In the genomic region with DNA sequence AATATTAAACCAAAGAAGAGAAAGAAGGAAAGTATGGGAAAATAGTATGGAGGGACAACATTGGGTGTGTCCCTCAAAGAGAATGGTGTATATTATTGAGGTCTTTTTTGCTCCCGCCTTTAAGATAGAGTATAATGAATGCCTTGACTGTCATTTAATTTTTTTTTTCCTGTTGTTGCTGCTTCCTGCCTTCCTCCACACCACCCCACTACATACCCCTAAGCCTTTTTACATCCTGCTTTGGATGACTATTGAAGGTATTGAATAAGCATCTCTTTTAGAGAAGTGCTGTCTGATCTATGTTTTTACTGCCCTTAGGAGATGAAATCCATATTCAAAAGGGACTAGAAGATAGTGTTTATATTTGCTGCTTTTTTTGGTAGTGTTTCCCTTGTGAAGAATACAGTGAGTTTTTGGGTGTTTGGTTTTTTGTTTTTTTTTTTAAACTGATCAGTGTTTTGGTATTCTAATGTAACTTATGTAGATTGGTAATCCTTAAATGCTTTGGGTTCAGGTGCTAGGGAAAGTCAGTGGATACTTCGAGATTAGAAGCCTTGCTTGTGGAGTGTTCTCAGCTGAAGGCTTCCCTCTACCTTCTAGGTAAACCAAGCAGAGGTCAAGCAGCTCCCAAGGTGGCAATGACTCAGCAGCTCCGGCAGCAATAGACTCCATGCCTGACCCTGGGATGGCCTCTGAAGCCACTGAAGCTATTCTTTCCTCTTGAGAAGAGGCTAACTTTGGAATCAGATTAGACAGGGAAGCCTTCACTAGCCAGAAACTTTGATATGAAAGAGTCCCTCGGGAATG, we compare ENCODE assay signal across 13 cellular contexts. TPM values are rescaled to one million over a fixed set of nuclear protein-coding genes. Genes with fewer than 3 reads are reported as not detected.
DNase-seq lines count a peak whose midpoint lies in the region; ATAC-seq and TF ChIP-seq lines count a peak whose summit lies in the region.
"Had no signal": no experiment of that assay in that cellular context is flagged by ENCODE, and none has a peak within 500 bp of the region (broad histone marks: within the 10 kb centered on the region; RNA-seq: fewer than 3 reads in every experiment).

No MANE protein-coding gene starts in this region.

- peak overlapping the region; percentile 10 for H3K9ac ChIP-seq in mammary epithelial cell (ENCODE audit: insufficient read depth, low read length)
- H3K9ac ChIP-seq: BLaER1 treated with 17β-estradiol and CSF1 and Interleukin-3, amounts not matched to agents 10 nM and 100 nM; KMS-11 had no signal

- H3K79me2 ChIP-seq in mammary epithelial cell (ENCODE audit: insufficient read depth, low read length), result peaks cover 48% of the 10 kb centered on the region

- H3K4me2 ChIP-seq in mammary epithelial cell (ENCODE audit: insufficient read depth, low read depth, low read length), result peak overlapping the region; percentile 96
- H3K4me2 ChIP-seq: KMS-11 had no signal

- peak overlapping the region; percentile 56 for H2AFZ ChIP-seq in mammary epithelial cell (ENCODE audit: low read depth, low read length)

- DNase-seq in A172 (ENCODE audit: low spot score) (peak; percentile 60), HK-2 (ENCODE audit: unreplicated experiment) (peak; percentile 34), mammary epithelial cell (peak; percentile 55), kidney tubule cell (ENCODE audit: low spot score) (peak; percentile 70), D341Med (ENCODE audit: low spot score) (no peak), GM19238 (ENCODE audit: insufficient read length, low spot score) (no peak), DMS114 treated with DMSO at 0.1 percent for 48 hours (lab: John Stamatoyannopoulos, UW; ENCODE audit: unreplicated experiment) (no peak)
- DNase-seq: natural killer cell; stimulated activated naive CD4-positive, alpha-beta T cell; T1000 had no signal

- H3K4me1 ChIP-seq in mammary epithelial cell (ENCODE audit: insufficient read depth, low read length), result peaks cover 36% of the 10 kb centered on the region

- CTCF ChIA-PET in mammary epithelial cell (lab: Charles Lee; ENCODE audit: low non-redundant PET), result no interaction called here

- H3K36me3 ChIP-seq in mammary epithelial cell (ENCODE audit: insufficient read depth, low read length), result no peaks in the 10 kb centered on the region
- H3K36me3 ChIP-seq: BLaER1 treated with 17β-estradiol and CSF1 and Interleukin-3, amounts not matched to agents 10 nM and 100 nM had no signal

- BruUV-seq in mammary epithelial cell (replicated peaks; lab: Mats Ljungman, UMichigan), result no TSS peak

- no peaks in the 10 kb centered on the region for H3K9me3 ChIP-seq in mammary epithelial cell (replicated peaks; ENCODE audit: insufficient read depth, low read length)
- H3K9me3 ChIP-seq: BLaER1 treated with 17β-estradiol and CSF1 and Interleukin-3, amounts not matched to agents 10 nM and 100 nM had no signal

- H3K27me3 ChIP-seq in mammary epithelial cell (ENCODE audit: insufficient read depth, low read length), result no peaks in the 10 kb centered on the region

- no peaks in the 10 kb centered on the region for H4K20me1 ChIP-seq in mammary epithelial cell (ENCODE audit: insufficient read depth, low read length)

- intact Hi-C loops in mammary epithelial cell (cut with micrococcal nuclease), result loop anchor here (5.0 kb wide), 2 partner anchors 139 to 256 kb away; a partner anchor contains a TSS

- in situ Hi-C loops in mammary epithelial cell (cut with MboI; ENCODE audit: low sequenced_read_pairs in 2 of 2), result loop anchor here in 1 of 2 donors (10.0 kb wide), 2 partner anchors 184 to 244 kb away; no protein-coding TSS in a partner anchor

- dilution Hi-C loops in mammary epithelial cell (cut with HindIII; ENCODE audit: low sequenced_read_pairs), result no loop called here

- H3K4me3 ChIP-seq in mammary epithelial cell (replicated peaks in 1 of 3; ENCODE audit: insufficient read depth in 1 of 3, low read depth in 2 of 3, low read length in 3 of 3), result peak overlapping the region in 2 of 3 experiments; percentile 29 to 79
- H3K4me3 ChIP-seq: BLaER1 treated with 17β-estradiol and CSF1 and Interleukin-3, amounts not matched to agents 10 nM and 100 nM had no signal

- TF ChIP-seq CTCF in mammary epithelial cell (conservative IDR thresholded peaks at IDR 0.05 in 1 of 2, IDR thresholded peaks at IDR 0.05 in 1 of 2; ENCODE audit: extremely low read depth in 1 of 2, insufficient read depth in 1 of 2, low read depth in 1 of 2, low read length in 2 of 2), result no peak

- no peak for ATAC-seq in activated CD4-positive, CD25-positive, alpha-beta regulatory T cell treated with anti-CD3 and anti-CD28 coated beads, Interleukin-2, amount 50 U/mL, for 24 hours
- ATAC-seq: natural killer cell had no signal

- 4% methylated on average over 4 of the region's 4 CpGs for WGBS in mammary epithelial cell (ENCODE audit: low coverage, missing lambda C conversion rate)

- no peak overlapping the region for H3K27ac ChIP-seq in mammary epithelial cell (ENCODE audit: insufficient read depth, low read depth, low read length)
- H3K27ac ChIP-seq: BLaER1 treated with 17β-estradiol and CSF1 and Interleukin-3, amounts not matched to agents 10 nM and 100 nM; KMS-11 had no signal

RNA-seq across cellular contexts. Expression of a gene that starts 5.0 kb away (rescaled TPM):
- 8.6 and 10.8 TPM in 2 replicates for total RNA-seq in A172 (2014; rRNA removed; shearing (Covaris generic))
- total RNA-seq in mammary epithelial cell, result 10 to 100 TPM; 21.6 to 66.5 TPM
- 13.7 TPM for polyA plus RNA-seq in mammary epithelial cell
- polyA minus RNA-seq in mammary epithelial cell, result 9.8 TPM

RNA-seq across cellular contexts. Expression of a gene that starts 34.4 kb away (rescaled TPM):
- not detected in 2 replicates for total RNA-seq in A172 (2014; rRNA removed; shearing (Covaris generic))
- under 1 TPM in 1 of 2 donors, not detected in 1; under 0.01 TPM for total RNA-seq in mammary epithelial cell
- not detected for polyA plus RNA-seq in mammary epithelial cell
- not detected for polyA minus RNA-seq in mammary epithelial cell
- total RNA-seq: natural killer cell had no signal

Comparison
In these comparisons a context has a peak if more than half of its experiments do, and no peak if none do; other contexts are left out.
1. DNase-seq: peak in A172 (single experiment), HK-2 (single experiment), mammary epithelial cell (single experiment) and kidney tubule cell (single experiment); none in D341Med (single experiment), GM19238 (single experiment) and DMS114 treated with DMSO at 0.1 percent for 48 hours (single experiment).